ENCODE assay signal across 8 cellular contexts in the genomic region with DNA sequence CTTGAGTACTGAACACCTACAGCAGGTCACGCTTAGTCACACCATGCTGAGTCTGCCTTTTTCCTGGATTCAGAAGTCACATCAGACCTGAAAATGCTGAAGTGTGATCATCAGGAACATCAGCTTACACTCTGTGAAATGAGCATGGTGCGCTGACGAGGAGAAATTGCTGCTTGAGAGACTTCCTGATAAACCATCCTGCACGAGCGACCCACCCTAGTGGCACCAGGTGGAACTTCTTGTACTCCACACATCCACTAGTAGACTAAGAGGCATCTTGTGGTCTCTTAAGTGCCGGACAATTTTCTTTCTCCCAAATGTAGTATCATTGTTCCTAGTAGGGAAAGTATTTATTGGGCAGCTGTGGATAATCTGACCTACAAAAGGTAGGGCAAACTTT. TPM values are rescaled to one million over a fixed set of nuclear protein-coding genes. Genes with fewer than 3 reads are reported as not detected.
DNase-seq lines count a peak whose midpoint lies in the region; ATAC-seq and TF ChIP-seq lines count a peak whose summit lies in the region.
"Had no signal": no experiment of that assay in that cellular context is flagged by ENCODE, and none has a peak within 500 bp of the region (broad histone marks: within the 10 kb centered on the region; RNA-seq: fewer than 3 reads in every experiment).

No MANE protein-coding gene starts in this region.

- peak; percentile 57 for ATAC-seq in HG02885 (IDR thresholded peaks at IDR 0.05; ENCODE audit: poor library complexity, unreplicated experiment)
- peak; percentile 80 for ATAC-seq in WTC11
- ATAC-seq in left colon = peak; percentile 87

- no peaks in the 10 kb centered on the region for H3K4me1 ChIP-seq in CD4-positive, alpha-beta memory T cell (ENCODE audit: insufficient read depth, low read length)

- CTCF ChIA-PET in WTC11 (lab: Charles Lee) = interaction anchor here (1.4 kb wide), 1 partner anchor 11 kb away, joined by 3 read pairs; no protein-coding TSS in a partner anchor
- CTCF ChIA-PET in CD4-positive, alpha-beta memory T cell (lab: Charles Lee; ENCODE audit: partially characterized antibody) = interaction anchor here (1.7 kb wide), 1 partner anchor 11 kb away, joined by 3 read pairs; no protein-coding TSS in a partner anchor

- H3K9me3 Mint-ChIP-seq in WTC11 = no peaks in the 10 kb centered on the region
- H3K9me3 Mint-ChIP-seq in CD4-positive, alpha-beta memory T cell = no peaks in the 10 kb centered on the region
- H3K9me3 Mint-ChIP-seq: T-helper 1 cell treated with Interleukin-12 subunit alpha and Interleukin-12 subunit beta and Interleukin-4 antibody, amounts not matched to agents 30 μg/mL and 1 μg/mL, for 36 hours had no signal

- no peaks in the 10 kb centered on the region; the same call in 1 of the 2 replicates for H3K27me3 Mint-ChIP-seq in WTC11 (ENCODE audit: low read depth)
- H3K27me3 Mint-ChIP-seq in CD4-positive, alpha-beta memory T cell = no peaks in the 10 kb centered on the region

- no peak overlapping the region for H3K27ac ChIP-seq in CD4-positive, alpha-beta memory T cell (ENCODE audit: low read depth, low read length)

- peaks cover 67% of the 10 kb centered on the region for H3K36me3 Mint-ChIP-seq in WTC11
- H3K36me3 Mint-ChIP-seq in CD4-positive, alpha-beta memory T cell = peaks cover 69 to 91% of the 10 kb centered on the region in 2 donors

- H3K4me1 Mint-ChIP-seq in WTC11 = peaks cover 27% of the 10 kb centered on the region
- H3K4me1 Mint-ChIP-seq in CD4-positive, alpha-beta memory T cell = peaks cover 0 to 4% (median 0%) of the 10 kb centered on the region in 4 donors

- no peaks in the 10 kb centered on the region for H3K9me3 ChIP-seq in CD4-positive, alpha-beta memory T cell (ENCODE audit: control insufficient read depth in 1 of 2, low read length in 2 of 2)

- H3K4me3 Mint-ChIP-seq in WTC11 = no peak overlapping the region
- no peak overlapping the region for H3K4me3 Mint-ChIP-seq in CD4-positive, alpha-beta memory T cell
- H3K4me3 Mint-ChIP-seq: T-helper 1 cell treated with Interleukin-12 subunit alpha and Interleukin-12 subunit beta and Interleukin-4 antibody, amounts not matched to agents 30 μg/mL and 1 μg/mL, for 36 hours had no signal

- peak; percentile 67 for TF ChIP-seq CTCF in WTC11 (IDR thresholded peaks at IDR 0.05)

- intact Hi-C loops in left colon (cut with DNase I, micrococcal nuclease) = loop anchor here in 1 of 2 donors (5.0 kb wide), 1 partner anchor 178 kb away; no protein-coding TSS in a partner anchor
- intact Hi-C loops in posterior cingulate gyrus (cut with DNase I) = no loop called here
- intact Hi-C loops in CD4-positive, alpha-beta memory T cell (cut with micrococcal nuclease) = no loop called here

- H3K27me3 ChIP-seq in CD4-positive, alpha-beta memory T cell (ENCODE audit: insufficient read depth, low read length) = no peaks in the 10 kb centered on the region

- POLR2A ChIA-PET in WTC11 (lab: Charles Lee) = no interaction called here
- POLR2A ChIA-PET in CD4-positive, alpha-beta memory T cell (lab: Charles Lee; ENCODE audit: partially characterized antibody) = no interaction called here

- H3K27ac Mint-ChIP-seq in WTC11 = no peak overlapping the region
- no peak overlapping the region for H3K27ac Mint-ChIP-seq in CD4-positive, alpha-beta memory T cell
- H3K27ac Mint-ChIP-seq: T-helper 1 cell treated with Interleukin-12 subunit alpha and Interleukin-12 subunit beta and Interleukin-4 antibody, amounts not matched to agents 30 μg/mL and 1 μg/mL, for 36 hours had no signal

- H3K36me3 ChIP-seq in CD4-positive, alpha-beta memory T cell (ENCODE audit: insufficient read depth, low read length) = peaks cover 54% of the 10 kb centered on the region

- no peak overlapping the region for H3K4me3 ChIP-seq in CD4-positive, alpha-beta memory T cell (ENCODE audit: low read length in 2 of 2)

- DNase-seq in GDM1 (lab: John Stamatoyannopoulos, UW) (peak; percentile 38), WTC11 (ENCODE audit: low spot score) (peak; percentile 69), left colon (peak; percentile 58 to 68), posterior cingulate gyrus (no peak), NCI-H446 treated with DMSO at 0.1 percent for 48 hours (lab: John Stamatoyannopoulos, UW) (no peak)
- DNase-seq in CD4-positive, alpha-beta memory T cell = no peak

TF ChIP-seq in WTC11, 78 proteins besides CTCF, POLR2A, EP300 and RAD21:
- no peak for TF ChIP-seq SMAD4 (CRISPR knock-in tag; IDR thresholded peaks at IDR 0.05)

RNA-seq across cellular contexts. Expression of gene MRLN, which starts 51.8 kb away (rescaled TPM):
- total RNA-seq in WTC11 (2021) (not detected in 3 replicates), left colon (not detected)
- total RNA-seq in CD4-positive, alpha-beta memory T cell = not detected
- not detected for polyA plus RNA-seq in CD4-positive, alpha-beta memory T cell

Comparison
In these comparisons a context has a peak if more than half of its experiments do, and no peak if none do; other contexts are left out.
1. DNase-seq: peak in GDM1 (single experiment), WTC11 (single experiment) and left colon (2 of 2); none in posterior cingulate gyrus (0 of 10), NCI-H446 treated with DMSO at 0.1 percent for 48 hours (single experiment) and CD4-positive, alpha-beta memory T cell (0 of 5).
2. Peak in every context shown above with its lines, with median percentiles within 50 percentile points of each other: ATAC-seq.